Comparison of ENCODE assay signal across 9 cellular contexts in the genomic region with DNA sequence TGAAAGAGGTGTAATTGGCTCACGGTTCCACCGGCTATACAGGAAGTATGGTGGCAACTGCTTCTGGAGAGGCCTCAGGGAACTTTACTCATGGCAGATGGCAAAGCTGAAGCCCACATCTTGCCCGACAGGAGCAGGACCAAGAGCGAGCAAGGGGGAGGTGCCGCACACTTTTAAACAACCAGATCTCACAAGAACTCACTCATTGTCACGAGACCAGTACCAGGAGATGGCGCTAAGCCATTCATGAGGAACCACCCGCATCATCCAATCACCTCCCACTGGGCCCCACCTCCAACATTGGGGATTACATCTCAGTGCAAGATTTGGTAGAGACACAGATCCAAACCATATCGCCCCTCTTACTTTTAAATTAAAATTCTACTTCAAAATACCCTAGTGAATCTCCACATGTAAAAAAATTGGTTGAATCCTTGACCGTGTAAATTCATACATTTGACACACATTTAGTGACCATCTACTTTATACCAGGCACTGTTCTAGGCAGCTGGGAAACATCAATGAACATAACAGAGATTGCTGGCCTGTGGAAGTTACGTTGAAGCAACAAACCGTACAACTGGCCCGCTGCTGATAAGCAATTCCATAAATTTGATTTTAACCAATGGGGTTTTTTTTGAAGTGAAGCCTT.
DNase-seq lines count a peak whose midpoint lies in the region; ATAC-seq and TF ChIP-seq lines count a peak whose summit lies in the region.
"Had no signal": no experiment of that assay in that cellular context is flagged by ENCODE, and none has a peak within 500 bp of the region (broad histone marks: within the 10 kb centered on the region; RNA-seq: fewer than 3 reads in every experiment).

No MANE protein-coding gene starts in this region.

- H3K9me2 ChIP-seq in OCI-LY7 (ENCODE audit: insufficient read depth, low read length), result no peaks in the 10 kb centered on the region

- H3K27me3 Mint-ChIP-seq in dendritic cell treated with granulocyte-macrophage colony-stimulating factor and Interleukin-4, amounts not matched to agents 40 ng/mL and 50 ng/mL, for 4 days, result peaks cover 3% of the 10 kb centered on the region
- no peaks in the 10 kb centered on the region for H3K27me3 Mint-ChIP-seq in stimulated activated naive B cell treated with anti-CD40 and anti-IgM and Interleukin-4, amounts not matched to agents 10 μg/mL and 1 μg/mL and 100 μg/mL, for 72 hours
- peaks cover 36% of the 10 kb centered on the region for H3K27me3 Mint-ChIP-seq in T-helper 2 cell treated with Interferon-gamma antibody and Interleukin-4, amounts not matched to agents 5 μg/mL and 100 μg/mL, for 36 hours (ENCODE audit: low read depth)

- no peaks in the 10 kb centered on the region for H4K20me1 ChIP-seq in OCI-LY7 (ENCODE audit: insufficient read depth, low read length)

- CTCF ChIA-PET in OCI-LY7 (lab: Charles Lee; ENCODE audit: unreplicated experiment), result no interaction called here

- no TSS peak for BruUV-seq in OCI-LY7 (replicated peaks; lab: Mats Ljungman, UMichigan)

- TF ChIP-seq CTCF in OCI-LY7 (conservative IDR thresholded peaks at IDR 0.05; ENCODE audit: low read length) (peak; percentile 55), omental fat pad (IDR thresholded peaks at IDR 0.05) (no peak)

- POLR2A ChIA-PET in OCI-LY7 (lab: Charles Lee), result no interaction called here

- no peak overlapping the region for H2AFZ ChIP-seq in OCI-LY7 (ENCODE audit: low read length)

- H3K27ac ChIP-seq in OCI-LY7 (ENCODE audit: low read depth, low read length, poor library complexity, severe bottlenecking), result no peak overlapping the region

- no peaks in the 10 kb centered on the region for H3K36me3 ChIP-seq in OCI-LY7 (ENCODE audit: insufficient read depth, low read length)

- DNase-seq in activated naive CD4-positive, alpha-beta T cell treated with Interleukin-2 at 50 U/mL for 16 hours, result peak; percentile 52
- DNase-seq in activated naive CD4-positive, alpha-beta T cell treated with anti-CD3 and anti-CD28 coated beads, Interleukin-2, amount 50 U/mL, for 16 hours, result no peak
- no peak for DNase-seq in OCI-LY7 (ENCODE audit: low spot score)
- no peak for DNase-seq in stimulated activated naive B cell treated with anti-CD40 and anti-IgM and Interleukin-4, amounts not matched to agents 10 μg/mL and 1 μg/mL and 100 μg/mL, for 72 hours
- no peak for DNase-seq in T-helper 2 cell treated with Interferon-gamma antibody and Interleukin-4, amounts not matched to agents 5 μg/mL and 100 μg/mL, for 36 hours (ENCODE audit: low spot score)
- DNase-seq in omental fat pad (ENCODE audit: low spot score), result no peak
- DNase-seq: occipital lobe had no signal

- H3K4me3 ChIP-seq in OCI-LY7 (ENCODE audit: low read depth, low read length, poor library complexity, severe bottlenecking), result no peak overlapping the region

- H3K9me3 ChIP-seq in OCI-LY7 (ENCODE audit: low read length), result no peaks in the 10 kb centered on the region

- no peak overlapping the region for H3K4me3 Mint-ChIP-seq in dendritic cell treated with granulocyte-macrophage colony-stimulating factor and Interleukin-4, amounts not matched to agents 40 ng/mL and 50 ng/mL, for 4 days
- no peak overlapping the region for H3K4me3 Mint-ChIP-seq in stimulated activated naive B cell treated with anti-CD40 and anti-IgM and Interleukin-4, amounts not matched to agents 10 μg/mL and 1 μg/mL and 100 μg/mL, for 72 hours
- no peak overlapping the region for H3K4me3 Mint-ChIP-seq in T-helper 2 cell treated with Interferon-gamma antibody and Interleukin-4, amounts not matched to agents 5 μg/mL and 100 μg/mL, for 36 hours

- no peaks in the 10 kb centered on the region for H3K79me2 ChIP-seq in OCI-LY7 (ENCODE audit: insufficient read depth, low read depth, low read length)

- H3K36me3 Mint-ChIP-seq in dendritic cell treated with granulocyte-macrophage colony-stimulating factor and Interleukin-4, amounts not matched to agents 40 ng/mL and 50 ng/mL, for 4 days (ENCODE audit: low read depth), result no peaks in the 10 kb centered on the region
- H3K36me3 Mint-ChIP-seq in stimulated activated naive B cell treated with anti-CD40 and anti-IgM and Interleukin-4, amounts not matched to agents 10 μg/mL and 1 μg/mL and 100 μg/mL, for 72 hours, result peaks cover 2 to 10% of the 10 kb centered on the region in 2 donors
- no peaks in the 10 kb centered on the region for H3K36me3 Mint-ChIP-seq in T-helper 2 cell treated with Interferon-gamma antibody and Interleukin-4, amounts not matched to agents 5 μg/mL and 100 μg/mL, for 36 hours (ENCODE audit: low read depth)

- peaks cover 9% of the 10 kb centered on the region for H3K4me1 ChIP-seq in OCI-LY7 (ENCODE audit: insufficient read depth, low read length, poor library complexity, severe bottlenecking)

- no peaks in the 10 kb centered on the region for H3K9me3 Mint-ChIP-seq in dendritic cell treated with granulocyte-macrophage colony-stimulating factor and Interleukin-4, amounts not matched to agents 40 ng/mL and 50 ng/mL, for 4 days
- H3K9me3 Mint-ChIP-seq in stimulated activated naive B cell treated with anti-CD40 and anti-IgM and Interleukin-4, amounts not matched to agents 10 μg/mL and 1 μg/mL and 100 μg/mL, for 72 hours, result peaks cover 0 to 1% of the 10 kb centered on the region in 2 donors
- H3K9me3 Mint-ChIP-seq in T-helper 2 cell treated with Interferon-gamma antibody and Interleukin-4, amounts not matched to agents 5 μg/mL and 100 μg/mL, for 36 hours, result no peaks in the 10 kb centered on the region

- intact Hi-C loops in OCI-LY7 (cut with micrococcal nuclease; ENCODE audit: unreplicated experiment), result no loop called here
- intact Hi-C loops in dendritic cell treated with granulocyte-macrophage colony-stimulating factor and Interleukin-4, amounts not matched to agents 40 ng/mL and 50 ng/mL, for 4 days (cut with micrococcal nuclease), result no loop called here

- ATAC-seq in stimulated activated naive B cell treated with anti-CD40 and anti-IgM and Interleukin-4, amounts not matched to agents 10 μg/mL and 1 μg/mL and 100 μg/mL, for 72 hours (replicated peaks), result no peak
- ATAC-seq in omental fat pad (ENCODE audit: low FRiP score), result no peak
- no peak for ATAC-seq in GM21447 (IDR thresholded peaks at IDR 0.05; ENCODE audit: unreplicated experiment)

- no peak overlapping the region for H3K4me2 ChIP-seq in OCI-LY7 (ENCODE audit: low read length)

- H3K27ac Mint-ChIP-seq in dendritic cell treated with granulocyte-macrophage colony-stimulating factor and Interleukin-4, amounts not matched to agents 40 ng/mL and 50 ng/mL, for 4 days, result peak overlapping the region; percentile 84
- H3K27ac Mint-ChIP-seq in stimulated activated naive B cell treated with anti-CD40 and anti-IgM and Interleukin-4, amounts not matched to agents 10 μg/mL and 1 μg/mL and 100 μg/mL, for 72 hours, result peak overlapping the region; percentile 90
- no peak overlapping the region for H3K27ac Mint-ChIP-seq in T-helper 2 cell treated with Interferon-gamma antibody and Interleukin-4, amounts not matched to agents 5 μg/mL and 100 μg/mL, for 36 hours

- H3K4me1 Mint-ChIP-seq in dendritic cell treated with granulocyte-macrophage colony-stimulating factor and Interleukin-4, amounts not matched to agents 40 ng/mL and 50 ng/mL, for 4 days (ENCODE audit: low read depth), result peaks cover 80% of the 10 kb centered on the region
- peaks cover 76 to 97% of the 10 kb centered on the region in 2 donors for H3K4me1 Mint-ChIP-seq in stimulated activated naive B cell treated with anti-CD40 and anti-IgM and Interleukin-4, amounts not matched to agents 10 μg/mL and 1 μg/mL and 100 μg/mL, for 72 hours
- H3K4me1 Mint-ChIP-seq in T-helper 2 cell treated with Interferon-gamma antibody and Interleukin-4, amounts not matched to agents 5 μg/mL and 100 μg/mL, for 36 hours (ENCODE audit: low read depth), result peaks cover 40% of the 10 kb centered on the region
